ENCODE assay signal across 7 cellular contexts in the genomic region with DNA sequence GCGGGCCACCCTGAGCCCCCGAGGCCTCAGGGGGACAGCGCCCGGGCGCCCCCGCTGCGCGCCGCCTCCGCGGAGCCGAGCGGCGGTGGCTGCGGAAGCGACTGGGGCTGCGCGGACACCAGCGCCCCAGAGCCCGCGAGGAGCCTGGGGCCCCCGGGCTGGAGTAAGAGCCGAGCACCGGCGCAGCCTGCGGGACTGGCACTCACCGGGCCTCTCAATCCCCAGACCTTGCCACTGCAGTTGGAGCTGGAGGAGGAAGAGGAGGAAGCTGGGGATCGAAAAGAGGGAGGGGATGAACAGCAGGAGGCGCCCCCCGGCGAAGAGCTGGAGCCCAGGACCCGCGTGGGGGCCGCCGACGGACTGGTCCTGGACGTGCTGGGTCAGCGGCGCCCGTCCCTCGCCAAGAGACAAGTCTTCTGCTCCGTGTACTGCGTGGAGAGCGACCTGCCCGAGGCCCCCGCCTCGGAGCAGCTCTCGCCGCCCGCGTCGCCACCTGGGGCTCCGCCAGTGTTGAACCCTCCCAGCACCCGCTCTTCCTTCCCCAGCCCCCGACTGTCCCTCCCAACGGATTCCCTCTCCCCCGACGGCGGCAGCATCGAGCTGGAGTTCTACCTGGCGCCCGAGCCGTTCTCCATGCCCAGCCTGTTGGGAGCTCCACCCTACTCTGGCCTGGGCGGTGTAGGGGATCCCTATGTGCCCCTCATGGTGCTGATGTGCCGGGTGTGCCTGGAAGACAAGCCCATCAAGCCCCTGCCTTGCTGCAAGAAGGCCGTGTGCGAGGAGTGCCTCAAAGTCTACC. TPM values are rescaled to one million over a fixed set of nuclear protein-coding genes. Genes with fewer than 3 reads are reported as not detected.
A peak's percentile ranks its signal among the peaks of the same experiment; 100 is the strongest.
DNase-seq lines count a peak whose midpoint lies in the region; ATAC-seq, FAIRE-seq and TF ChIP-seq lines count a peak whose summit lies in the region.

No MANE protein-coding gene starts in this region.

- no peaks in the 10 kb centered on the region for H3K36me3 Mint-ChIP-seq in natural killer cell

- CTCF ChIA-PET in GM10248 (lab: Yijun Ruan, JAX) = no interaction called here

- peaks cover 23 to 34% of the 10 kb centered on the region in 2 donors for H3K4me1 Mint-ChIP-seq in natural killer cell

- DNase-seq in GM10248 (ENCODE audit: extremely low spot score) = peak; percentile 18
- peak; percentile 24 to 37 for DNase-seq in activated T-cell treated with anti-CD3 and anti-CD28 coated beads, Interleukin-2, amount 50 U/mL, for 48 hours
- DNase-seq in frontal cortex (ENCODE audit: low spot score in 2 of 2) = peak; percentile 43 to 53
- no peak for DNase-seq in natural killer cell

- intact Hi-C loops in natural killer cell (cut with micrococcal nuclease) = no loop called here

- peak overlapping the region in 1 of 2 donors; percentile 77 for H3K27ac Mint-ChIP-seq in natural killer cell

- FAIRE-seq in frontal cortex (lab: Jason Lieb, UNC) = no peak

- POLR2A ChIA-PET in GM10248 (lab: Yijun Ruan, JAX) = no interaction called here

- no peaks in the 10 kb centered on the region for H3K9me3 Mint-ChIP-seq in natural killer cell

- ATAC-seq in HG02981 (IDR thresholded peaks at IDR 0.05; ENCODE audit: unreplicated experiment) (peak; percentile 30), natural killer cell (peak; percentile 57 to 71 (median 59)), HG02973 (IDR thresholded peaks at IDR 0.05; ENCODE audit: unreplicated experiment) (no peak), HG03135 (IDR thresholded peaks at IDR 0.05; ENCODE audit: unreplicated experiment) (no peak)

- H3K4me3 Mint-ChIP-seq in natural killer cell = peak overlapping the region; percentile 88

- H3K27me3 Mint-ChIP-seq in natural killer cell (ENCODE audit: low read depth in 2 of 2) = peaks cover 28 to 30% of the 10 kb centered on the region in 2 donors

- no peak for TF ChIP-seq CTCF in GM10248 (IDR thresholded peaks at IDR 0.05; ENCODE audit: control extremely low read depth, extremely low read depth, low read depth, missing control alignments)
- TF ChIP-seq CTCF in natural killer cell (IDR thresholded peaks at IDR 0.05) = no peak

RNA-seq across cellular contexts. Expression of gene RNF217, which starts 0.6 kb away (rescaled TPM):
- total RNA-seq in frontal cortex (17.1 TPM), natural killer cell (1 to 10 TPM; 3.3 to 9.5 (median 4.4) TPM)

Comparison
In these comparisons a context has a peak if more than half of its experiments do, and no peak if none do; other contexts are left out.
1. ATAC-seq: peak in HG02981 (single experiment) and natural killer cell (3 of 3); none in HG02973 (single experiment) and HG03135 (single experiment).